Comparison of ENCODE assay signal across 16 cellular contexts in genomic region chr6:166629628-166630027, GRCh38. TPM values are rescaled to one million over a fixed set of nuclear protein-coding genes. Genes with fewer than 3 reads are reported as not detected.
DNase-seq lines count a peak whose midpoint lies in the region; FAIRE-seq and TF ChIP-seq lines count a peak whose summit lies in the region.
"Had no signal": no experiment of that assay in that cellular context is flagged by ENCODE, and none has a peak within 500 bp of the region (broad histone marks: within the 10 kb centered on the region; RNA-seq: fewer than 3 reads in every experiment).

No MANE protein-coding gene starts in this region.

- H3K4ac ChIP-seq in neuronal stem cell (ENCODE audit: low read length) = no peak overlapping the region

- no peaks in the 10 kb centered on the region for H3K9me2 ChIP-seq in GM23248 (ENCODE audit: insufficient read depth)

- no peaks in the 10 kb centered on the region for H4K20me1 ChIP-seq in GM23248 (ENCODE audit: insufficient read depth)

- no peaks in the 10 kb centered on the region for H3K9me3 ChIP-seq in GM23248 (ENCODE audit: low read depth)
- no peaks in the 10 kb centered on the region for H3K9me3 ChIP-seq in adipocyte (ENCODE audit: control insufficient read depth, low read length)
- H3K9me3 ChIP-seq in neuronal stem cell (replicated peaks in 1 of 2; ENCODE audit: control insufficient read depth in 2 of 2, insufficient read depth in 1 of 2, low read depth in 1 of 2, low read length in 2 of 2) = no peaks in the 10 kb centered on the region
- no peaks in the 10 kb centered on the region for H3K9me3 ChIP-seq in kidney (ENCODE audit: control insufficient read depth in 1 of 2, low read length in 2 of 2)
- H3K9me3 ChIP-seq: breast epithelium, gastroesophageal sphincter had no signal

- no peak overlapping the region for H3K9ac ChIP-seq in GM23248
- no peak overlapping the region for H3K9ac ChIP-seq in adipocyte (ENCODE audit: low read length)
- no peak overlapping the region for H3K9ac ChIP-seq in neuronal stem cell (ENCODE audit: low read depth, low read length, poor library complexity)
- H3K9ac ChIP-seq in kidney (ENCODE audit: low read length in 2 of 2) = no peak overlapping the region

- TF ChIP-seq CTCF in foreskin fibroblast (IDR thresholded peaks at IDR 0.05; ENCODE audit: low read depth, low read length) (no peak), kidney (IDR thresholded peaks at IDR 0.05; ENCODE audit: borderline replicate concordance, extremely low read depth, insufficient read depth) (no peak)

- intact Hi-C loops in kidney (cut with DNase I) = no loop called here

- H3F3A ChIP-seq in GM23248 (ENCODE audit: insufficient read depth) = peaks cover 27% of the 10 kb centered on the region

- H2BK120ac ChIP-seq in neuronal stem cell (ENCODE audit: low read depth, low read length) = no peak overlapping the region

- H3K23ac ChIP-seq in neuronal stem cell (ENCODE audit: low read depth, low read length, poor library complexity) = no peak overlapping the region

- H4K91ac ChIP-seq in neuronal stem cell (ENCODE audit: low read depth, low read length, poor library complexity) = no peak overlapping the region

- H3K36me3 ChIP-seq in GM23248 (ENCODE audit: low read depth) (no peaks in the 10 kb centered on the region), adipocyte (ENCODE audit: control insufficient read depth, insufficient read depth, low read length, severe bottlenecking) (no peaks in the 10 kb centered on the region), neuronal stem cell (replicated peaks in 1 of 2; ENCODE audit: control insufficient read depth in 2 of 2, insufficient read depth in 2 of 2, low read length in 2 of 2) (no peaks in the 10 kb centered on the region), kidney (ENCODE audit: control insufficient read depth in 1 of 2, insufficient read depth in 2 of 2, low read length in 2 of 2) (no peaks in the 10 kb centered on the region)
- H3K36me3 ChIP-seq: breast epithelium, gastroesophageal sphincter had no signal

- 41 to 43% methylated on average over 5 of the region's 5 CpGs for WGBS in GM23248 (ENCODE audit: low coverage in 1 of 2, low lambda C conversion rate in 2 of 2, missing lambda C conversion rate in 2 of 2), 2 experiments
- WGBS in neuronal stem cell (ENCODE audit: extremely low coverage in 2 of 2, insufficient read length in 2 of 2, insufficient replicate concordance in 1 of 2), 2 donors = no CpG with 5 or more reads among the region's 5 CpGs

- H3K79me1 ChIP-seq in neuronal stem cell (ENCODE audit: low read depth, low read length) = no peaks in the 10 kb centered on the region

- H3K4me3 ChIP-seq in GM23248 = no peak overlapping the region
- no peak overlapping the region for H3K4me3 ChIP-seq in adipocyte (ENCODE audit: low read length)
- no peak overlapping the region for H3K4me3 ChIP-seq in foreskin fibroblast (ENCODE audit: low read depth in 1 of 2, low read length in 2 of 2)
- no peak overlapping the region for H3K4me3 ChIP-seq in neuronal stem cell (ENCODE audit: low read length in 2 of 2)
- H3K4me3 ChIP-seq in kidney (ENCODE audit: low read length in 2 of 2) = no peak overlapping the region
- H3K4me3 ChIP-seq: breast epithelium, gastroesophageal sphincter had no signal

- peak overlapping the region; percentile 19; the same call in 1 of the 2 replicates for H3K27ac ChIP-seq in GM23248
- H3K27ac ChIP-seq in neuronal stem cell (replicated peaks; ENCODE audit: low read length) = no peak overlapping the region
- H3K27ac ChIP-seq in kidney (ENCODE audit: low read depth in 2 of 2, low read length in 2 of 2) = no peak overlapping the region
- H3K27ac ChIP-seq: breast epithelium had no signal

- H2AK5ac ChIP-seq in neuronal stem cell (ENCODE audit: low read depth, low read length) = no peak overlapping the region

- no peak overlapping the region for H2BK15ac ChIP-seq in neuronal stem cell (ENCODE audit: low read length)

- peak overlapping the region; percentile 53 for H3K4me2 ChIP-seq in GM23248 (ENCODE audit: unreplicated experiment)
- H3K4me2 ChIP-seq in neuronal stem cell (ENCODE audit: insufficient read depth, low read length, poor library complexity, severe bottlenecking) = no peak overlapping the region

- no peak overlapping the region for H3K14ac ChIP-seq in neuronal stem cell (ENCODE audit: low read length)

- H2BK12ac ChIP-seq in neuronal stem cell (ENCODE audit: low read length) = no peak overlapping the region

- H3K79me2 ChIP-seq in GM23248 (ENCODE audit: insufficient read depth) = peaks cover 15% of the 10 kb centered on the region

- in situ Hi-C loops in GM23248 (cut with MboI) = no loop called here

- no peak overlapping the region for H2BK5ac ChIP-seq in neuronal stem cell (ENCODE audit: low read length)

- no peak overlapping the region for H4K8ac ChIP-seq in neuronal stem cell (ENCODE audit: low read depth, low read length)

- H3K4me1 ChIP-seq in GM23248 (ENCODE audit: insufficient read depth) (peaks cover 31% of the 10 kb centered on the region), adipocyte (ENCODE audit: control insufficient read depth, insufficient read depth, low read length) (peaks cover 12% of the 10 kb centered on the region), neuronal stem cell (ENCODE audit: control insufficient read depth in 2 of 2, insufficient read depth in 1 of 2, low read depth in 1 of 2, low read length in 2 of 2) (peaks cover 10 to 16% of the 10 kb centered on the region in 2 donors), kidney (ENCODE audit: control insufficient read depth in 1 of 2, insufficient read depth in 1 of 2, low read depth in 1 of 2, low read length in 2 of 2) (peaks cover 8 to 14% of the 10 kb centered on the region in 2 donors)
- H3K4me1 ChIP-seq: breast epithelium had no signal

- peak; percentile 56 for DNase-seq in AG08396 (ENCODE audit: low spot score)
- DNase-seq in GM23248 = peak; percentile 85
- DNase-seq in adipocyte (ENCODE audit: low read depth) = peak; percentile 43
- DNase-seq in foreskin fibroblast = peak; percentile 83 to 89
- no peak for DNase-seq in neuronal stem cell (ENCODE audit: low spot score)
- DNase-seq in activated CD8-positive, alpha-beta memory T cell treated with anti-CD3 and anti-CD28 coated beads, Interleukin-2, amount 50 U/mL, for 4 hours = no peak
- no peak for DNase-seq in kidney
- DNase-seq in HTR-8/SVneo (ENCODE audit: insufficient read length, low spot score) = no peak
- DNase-seq: ACHN; activated effector memory CD4-positive, alpha-beta T cell treated with anti-CD3 and anti-CD28 coated beads, Interleukin-2, amount 50 U/mL, for 16 hours; effector CD4-positive, alpha-beta T cell; NCI-H1092 treated with DMSO at 0.1 percent for 48 hours; NCI-H2171 treated with DMSO at 0.1 percent for 48 hours; stimulated activated naive CD8-positive, alpha-beta T cell treated with anti-CD3 and anti-CD28 coated beads, Interleukin-15, amount 100 ng/mL, for 72 hours had no signal

- H3K27me3 ChIP-seq in GM23248 (replicated peaks; ENCODE audit: insufficient read depth) (no peaks in the 10 kb centered on the region), adipocyte (replicated peaks; ENCODE audit: control insufficient read depth, insufficient read depth, low read length) (no peaks in the 10 kb centered on the region), neuronal stem cell (ENCODE audit: control insufficient read depth in 3 of 3, insufficient read depth in 3 of 3, low read depth in 1 of 3, low read length in 3 of 3) (peaks cover 0 to 23% (median 0%) of the 10 kb centered on the region in 3 experiments)
- H3K27me3 ChIP-seq: breast epithelium, gastroesophageal sphincter had no signal

- no peak overlapping the region for H2AFZ ChIP-seq in GM23248
- H2AFZ ChIP-seq in neuronal stem cell (ENCODE audit: low read length) = no peak overlapping the region

- no peak overlapping the region for H3K18ac ChIP-seq in neuronal stem cell (ENCODE audit: low read length)

- FAIRE-seq in kidney (lab: Jason Lieb, UNC) (no peak), HTR-8/SVneo (lab: Jason Lieb, UNC) (no peak)

RNA-seq across cellular contexts. Expression of gene RPS6KA2, which starts 2.6 kb away (rescaled TPM):
- 42.0 and 45.1 TPM in 2 replicates for total RNA-seq in GM23248 (2014; rRNA removed; shearing (Covaris generic))
- polyA plus RNA-seq in GM23248 (2016; fragmentation: Nextera tagmentation; extraction: Ambion mirVana) (44.0 and 49.0 TPM in 2 replicates), kidney (ENCODE audit: insufficient read depth, low read depth, low replicate concordance) (12.3 TPM)
- polyA plus RNA-seq in neuronal stem cell (2013, experiment 1 of 2) = 12.6 TPM
- 13.2 TPM for polyA plus RNA-seq in neuronal stem cell (2013, experiment 2 of 2)
- total RNA-seq in kidney = 61.2 TPM

RNA-seq across cellular contexts. Expression of gene RAMACL, which starts 43.1 kb away (rescaled TPM):
- 0.13 and 2.1 TPM in 2 replicates for total RNA-seq in GM23248 (2014; rRNA removed; shearing (Covaris generic))
- polyA plus RNA-seq in GM23248 (2016; fragmentation: Nextera tagmentation; extraction: Ambion mirVana) = 0.31 and 0.33 TPM in 2 replicates
- 0.14 TPM for polyA plus RNA-seq in neuronal stem cell (2013, experiment 1 of 2)
- 0.10 TPM for polyA plus RNA-seq in neuronal stem cell (2013, experiment 2 of 2)
- total RNA-seq in kidney = 1.9 TPM
- polyA plus RNA-seq in kidney (ENCODE audit: insufficient read depth, low read depth, low replicate concordance) = not detected

Comparison
In these comparisons a context has a peak if more than half of its experiments do, and no peak if none do; other contexts are left out.
1. DNase-seq: peak in AG08396 (single experiment), GM23248 (single experiment), adipocyte (single experiment) and foreskin fibroblast (2 of 2); none in neuronal stem cell (single experiment), activated CD8-positive, alpha-beta memory T cell treated with anti-CD3 and anti-CD28 coated beads, Interleukin-2, amount 50 U/mL, for 4 hours (single experiment), kidney (single experiment) and HTR-8/SVneo (single experiment).